In genomic region chr6:111809264-111809663, GRCh38 we compare ENCODE assay signal across 1 cellular context.
TF ChIP-seq lines count a peak whose summit lies in the region.

No MANE protein-coding gene starts in this region.

TF ChIP-seq in IMR-90, 13 proteins besides CTCF, POLR2A, EP300 and RAD21:
- TF ChIP-seq MAFK (IDR thresholded peaks at IDR 0.05; ENCODE audit: low read depth, low read length) (no peak), BHLHE40 (IDR thresholded peaks at IDR 0.05; ENCODE audit: low read depth, low read length) (no peak), MXI1 (IDR thresholded peaks at IDR 0.05; ENCODE audit: borderline replicate concordance, low read depth, low read length) (no peak), CEBPB (IDR thresholded peaks at IDR 0.05; ENCODE audit: low read depth, low read length) (no peak), USF2 (IDR thresholded peaks at IDR 0.05; ENCODE audit: low read depth, low read length) (no peak)
TF ChIP-seq in IMR-90: peak in this region for 0.
